Comparison of ENCODE assay signal across 33 cellular contexts in genomic region chr12:29908154-29908553, GRCh38.
DNase-seq lines count a peak whose midpoint lies in the region; ATAC-seq, FAIRE-seq and TF ChIP-seq lines count a peak whose summit lies in the region.
"Had no signal": no experiment of that assay in that cellular context is flagged by ENCODE, and none has a peak within 500 bp of the region (broad histone marks: within the 10 kb centered on the region; RNA-seq: fewer than 3 reads in every experiment).

No MANE protein-coding gene starts in this region.

- H2BK15ac ChIP-seq in IMR-90 (ENCODE audit: low read depth, low read length): no peak overlapping the region

- H2AFZ ChIP-seq in HepG2 (ENCODE audit: low read length) (no peak overlapping the region), IMR-90 (replicated peaks; ENCODE audit: low read length, poor library complexity) (no peak overlapping the region), K562 (ENCODE audit: low read depth, low read length) (no peak overlapping the region)

- WGBS in HepG2 (ENCODE audit: low lambda C conversion rate): 2% methylated on average over 1 of the region's 1 CpG
- 22% methylated on average over 1 of the region's 1 CpG for WGBS in right lobe of liver (ENCODE audit: insufficient coverage, low coverage, low lambda C conversion rate, missing lambda C conversion rate)
- WGBS in A549 (ENCODE audit: missing lambda C conversion rate): 0% methylated on average over 1 of the region's 1 CpG
- no CpG with 5 or more reads among the region's 1 CpG for WGBS in IMR-90 (ENCODE audit: extremely low coverage in 2 of 2, insufficient read length in 1 of 2), 2 experiments
- 0% methylated on average over 1 of the region's 1 CpG for WGBS in K562 (ENCODE audit: insufficient coverage, low coverage, missing lambda C conversion rate)

- H4K20me1 ChIP-seq in HepG2 (ENCODE audit: insufficient read depth, low read length) (no peaks in the 10 kb centered on the region), IMR-90 (ENCODE audit: insufficient read depth, low read length) (no peaks in the 10 kb centered on the region), K562 (replicated peaks; ENCODE audit: control insufficient read depth, insufficient read depth, low read length) (no peaks in the 10 kb centered on the region)
- H4K20me1 ChIP-seq: BLaER1; BLaER1 treated with 17β-estradiol and CSF1 and Interleukin-3, amounts not matched to agents 10 nM and 100 nM had no signal

- no peak overlapping the region for H2BK20ac ChIP-seq in IMR-90 (ENCODE audit: low read depth, low read length)

- H3K4me2 ChIP-seq in HepG2 (ENCODE audit: low read depth, low read length): no peak overlapping the region
- H3K4me2 ChIP-seq in A549: no peak overlapping the region
- H3K4me2 ChIP-seq in IMR-90 (ENCODE audit: low read depth, low read length): no peak overlapping the region
- no peak overlapping the region for H3K4me2 ChIP-seq in K562 (ENCODE audit: insufficient read depth, low read length)
- H3K4me2 ChIP-seq: BLaER1; BLaER1 treated with 17β-estradiol and CSF1 and Interleukin-3, amounts not matched to agents 10 nM and 100 nM had no signal

- no peak overlapping the region for H3K18ac ChIP-seq in IMR-90 (ENCODE audit: low read depth, low read length)

- POLR2A ChIA-PET in HepG2 (lab: Yijun Ruan, JAX) (no interaction called here), A549 (lab: Yijun Ruan, JAX) (no interaction called here), IMR-90 (lab: Charles Lee; ENCODE audit: unreplicated experiment) (no interaction called here), K562 (lab: Yijun Ruan, JAX) (no interaction called here)

- H3K4ac ChIP-seq in IMR-90 (ENCODE audit: low read depth, low read length): no peak overlapping the region

- TF ChIP-seq CTCF in HepG2 (CRISPR knock-in tag; IDR thresholded peaks at IDR 0.05): no peak
- no peak for TF ChIP-seq CTCF in right lobe of liver (IDR thresholded peaks at IDR 0.05)
- no peak for TF ChIP-seq CTCF in A549 (IDR thresholded peaks at IDR 0.05)
- TF ChIP-seq CTCF in IMR-90 (conservative IDR thresholded peaks at IDR 0.05; ENCODE audit: low read depth, low read length): no peak
- TF ChIP-seq CTCF in K562 (IDR thresholded peaks at IDR 0.05 in 2 of 3, conservative IDR thresholded peaks at IDR 0.05 in 1 of 3; ENCODE audit: insufficient read depth in 2 of 3, low read depth in 1 of 3, low read length in 3 of 3): no peak
- no peak for TF ChIP-seq CTCF in right atrium auricular region (IDR thresholded peaks at IDR 0.05)

- H4K91ac ChIP-seq in IMR-90 (ENCODE audit: insufficient read depth, low read depth, low read length): no peak overlapping the region

- H2BK5ac ChIP-seq in IMR-90 (ENCODE audit: low read depth, low read length, poor library complexity, severe bottlenecking): no peak overlapping the region

- H3K9ac ChIP-seq in HepG2 (ENCODE audit: insufficient read depth, low read depth, low read length) (no peak overlapping the region), IMR-90 (ENCODE audit: low read depth, low read length) (no peak overlapping the region), K562 (ENCODE audit: insufficient read depth in 1 of 2, low read depth in 2 of 2, low read length in 2 of 2) (no peak overlapping the region)
- H3K9ac ChIP-seq: BLaER1; BLaER1 treated with 17β-estradiol and CSF1 and Interleukin-3, amounts not matched to agents 10 nM and 100 nM had no signal

- H3K4me3 ChIP-seq in HepG2 (replicated peaks in 1 of 3; ENCODE audit: insufficient read depth in 1 of 3, low read depth in 2 of 3, low read length in 3 of 3) (no peak overlapping the region), right lobe of liver (no peak overlapping the region), A549 (no peak overlapping the region), IMR-90 (ENCODE audit: insufficient read depth, low read depth, low read length) (no peak overlapping the region), K562 (no peak overlapping the region), right atrium auricular region (no peak overlapping the region)
- H3K4me3 ChIP-seq: BLaER1; BLaER1 treated with 17β-estradiol and CSF1 and Interleukin-3, amounts not matched to agents 10 nM and 100 nM had no signal

- in situ Hi-C loops in HepG2 (cut with HindIII; ENCODE audit: extremely low pct_ligation_motif_present, low pct_unique_long_range_greater_than_20kb): no loop called here
- in situ Hi-C loops in IMR-90 (cut with MboI; ENCODE audit: low sequenced_read_pairs): no loop called here
- in situ Hi-C loops in K562 (cut with MboI): no loop called here

- peaks cover 11% of the 10 kb centered on the region; the same call in 1 of the 2 replicates for H3K9me3 ChIP-seq in HepG2 (ENCODE audit: low read length)
- peaks cover 0 to 6% (median 0%) of the 10 kb centered on the region in 4 donors for H3K9me3 ChIP-seq in right lobe of liver
- 0 out of 3 replicates have a peak, but pooled peaks cover 2% of the 10 kb centered on the region for H3K9me3 ChIP-seq in A549
- H3K9me3 ChIP-seq in IMR-90 (ENCODE audit: control insufficient read depth, insufficient read depth, low read length): no peaks in the 10 kb centered on the region
- no peaks in the 10 kb centered on the region for H3K9me3 ChIP-seq in K562 (replicated peaks; ENCODE audit: control insufficient read depth, insufficient read depth, low read depth, low read length)
- no peaks in the 10 kb centered on the region for H3K9me3 ChIP-seq in right atrium auricular region
- H3K9me3 ChIP-seq: BLaER1 had no signal

- H2BK120ac ChIP-seq in IMR-90 (ENCODE audit: low read depth, low read length): no peak overlapping the region

- TF ChIP-seq RAD21 in HepG2 (CRISPR knock-in tag; IDR thresholded peaks at IDR 0.05) (no peak), A549 (conservative IDR thresholded peaks at IDR 0.05 in 1 of 2, IDR thresholded peaks at IDR 0.05 in 1 of 2) (no peak), IMR-90 (IDR thresholded peaks at IDR 0.05; ENCODE audit: low read length) (no peak), K562 (CRISPR knock-in tag; conservative IDR thresholded peaks at IDR 0.05 in 1 of 2, IDR thresholded peaks at IDR 0.05 in 1 of 2) (no peak)

- BruUV-seq in HepG2 (replicated peaks; lab: Mats Ljungman, UMichigan) (no TSS peak), IMR-90 (replicated peaks; lab: Mats Ljungman, UMichigan) (no TSS peak), K562 (replicated peaks; lab: Mats Ljungman, UMichigan) (no TSS peak)

- H4K8ac ChIP-seq in IMR-90 (ENCODE audit: low read depth in 2 of 2, low read length in 2 of 2): no peak overlapping the region

- CTCF ChIA-PET in HepG2 (lab: Yijun Ruan, JAX; ENCODE audit: low intra/inter-chr PET ratio, low total read pairs): no interaction called here
- CTCF ChIA-PET in A549 (lab: Yijun Ruan, JAX): no interaction called here
- CTCF ChIA-PET in IMR-90 (lab: Yijun Ruan, JAX): no interaction called here
- CTCF ChIA-PET in K562 (lab: Yijun Ruan, JAX; ENCODE audit: low intra/inter-chr PET ratio): no interaction called here

- DNase-seq in HepG2 (ENCODE audit: low spot score) (no peak), right lobe of liver (no peak), A549 (ENCODE audit: low read depth in 1 of 2, low spot score in 1 of 2) (no peak), IMR-90 (no peak), K562 (ENCODE audit: extremely low read depth in 1 of 4, low spot score in 3 of 4) (no peak), NCI-H1092 (lab: John Stamatoyannopoulos, UW) (no peak), right atrium auricular region (ENCODE audit: low spot score) (no peak)
- DNase-seq: 8988T; ACHN; AML-193; BE2C; C1 segment of cervical spinal cord; Caco-2; Calu3; CD4-positive, alpha-beta memory T cell; CD4-positive, alpha-beta T cell; CD4-positive, CD25-positive, alpha-beta regulatory T cell; CD8-positive, alpha-beta memory T cell; CD8-positive, alpha-beta T cell; COR-L47; DMS 273 treated with DMSO at 0.1 percent for 48 hours; DMS153; DMS79; DMS79 treated with DMSO at 0.1 percent for 48 hours; DND-41; EL had no signal

- H3K23ac ChIP-seq in IMR-90 (ENCODE audit: low read depth, low read length): no peak overlapping the region

- no peak for TF ChIP-seq POLR2A in HepG2 (IDR thresholded peaks at IDR 0.05; ENCODE audit: insufficient read depth in 1 of 2, low read depth in 2 of 2, low read length in 2 of 2)
- TF ChIP-seq POLR2A in right lobe of liver (IDR thresholded peaks at IDR 0.05): no peak
- no peak for TF ChIP-seq POLR2A in A549 (IDR thresholded peaks at IDR 0.05; ENCODE audit: low read length)
- no peak for TF ChIP-seq POLR2A in IMR-90 (IDR thresholded peaks at IDR 0.05; ENCODE audit: low read depth, low read length)
- TF ChIP-seq POLR2A in K562 (conservative IDR thresholded peaks at IDR 0.05): no peak

- ATAC-seq in HepG2: no peak
- ATAC-seq in right lobe of liver: no peak
- ATAC-seq in A549: no peak
- no peak for ATAC-seq in IMR-90 (ENCODE audit: low read depth)
- no peak for ATAC-seq in K562
- ATAC-seq in HG03378 (IDR thresholded peaks at IDR 0.05; ENCODE audit: unreplicated experiment): no peak
- ATAC-seq: CD8-positive, alpha-beta T cell had no signal

- TF ChIP-seq EP300 in HepG2 (IDR thresholded peaks at IDR 0.05; ENCODE audit: low read depth in 2 of 2, low read length in 2 of 2) (no peak), HepG2 (CRISPR knock-in tag; IDR thresholded peaks at IDR 0.05; ENCODE audit: borderline replicate concordance) (no peak), A549 (IDR thresholded peaks at IDR 0.05) (no peak), K562 (IDR thresholded peaks at IDR 0.05; ENCODE audit: low read length) (no peak)

- H4K5ac ChIP-seq in IMR-90 (ENCODE audit: low read depth, low read length): no peak overlapping the region

- FAIRE-seq in HepG2 (lab: Jason Lieb, UNC) (no peak), A549 (lab: Jason Lieb, UNC) (no peak), K562 (lab: Jason Lieb, UNC) (no peak)
- FAIRE-seq: A204.1, D721Med had no signal

- no peak overlapping the region for H2AK5ac ChIP-seq in IMR-90 (ENCODE audit: low read depth, low read length)

- no peak overlapping the region for H2AK9ac ChIP-seq in IMR-90 (replicated peaks; ENCODE audit: low read depth, low read length, poor library complexity)

- dilution Hi-C loops in IMR-90 (cut with HindIII; ENCODE audit: low sequenced_read_pairs, unreplicated experiment): no loop called here

- H3K79me1 ChIP-seq in IMR-90 (ENCODE audit: low read depth in 1 of 2, low read length in 2 of 2): no peaks in the 10 kb centered on the region

- H3K4me1 ChIP-seq in HepG2 (ENCODE audit: insufficient read depth, low read length) (no peaks in the 10 kb centered on the region), right lobe of liver (no peaks in the 10 kb centered on the region), A549 (no peaks in the 10 kb centered on the region), IMR-90 (ENCODE audit: control insufficient read depth, insufficient read depth, low read length) (no peaks in the 10 kb centered on the region), K562 (replicated peaks in 1 of 2; ENCODE audit: control insufficient read depth in 2 of 2, insufficient read depth in 2 of 2, low read length in 2 of 2) (no peaks in the 10 kb centered on the region), right atrium auricular region (no peaks in the 10 kb centered on the region)
- H3K4me1 ChIP-seq: BE2C, Caco-2 had no signal

- no peak overlapping the region for H3K14ac ChIP-seq in IMR-90 (replicated peaks; ENCODE audit: low read depth, low read length)

- H3K27me3 ChIP-seq in HepG2 (ENCODE audit: control insufficient read depth in 1 of 2, insufficient read depth in 2 of 2, low read length in 2 of 2): no peaks in the 10 kb centered on the region
- no peaks in the 10 kb centered on the region for H3K27me3 ChIP-seq in right lobe of liver
- H3K27me3 ChIP-seq in IMR-90 (ENCODE audit: control insufficient read depth, insufficient read depth, low read length): no peaks in the 10 kb centered on the region
- H3K27me3 ChIP-seq in K562 (ENCODE audit: control insufficient read depth in 2 of 2, insufficient read depth in 2 of 2, low read length in 2 of 2): no peaks in the 10 kb centered on the region
- no peaks in the 10 kb centered on the region for H3K27me3 ChIP-seq in right atrium auricular region
- H3K27me3 ChIP-seq: BE2C; BLaER1; BLaER1 treated with 17β-estradiol and CSF1 and Interleukin-3, amounts not matched to agents 10 nM and 100 nM had no signal

- H3K56ac ChIP-seq in IMR-90 (ENCODE audit: extremely low read depth, insufficient read depth, low read length): no peak overlapping the region

- H3K36me3 ChIP-seq in HepG2 (replicated peaks in 1 of 2; ENCODE audit: control insufficient read depth in 1 of 2, insufficient read depth in 2 of 2, low read length in 2 of 2) (no peaks in the 10 kb centered on the region), right lobe of liver (no peaks in the 10 kb centered on the region), IMR-90 (ENCODE audit: control insufficient read depth, insufficient read depth, low read length) (no peaks in the 10 kb centered on the region), K562 (ENCODE audit: control insufficient read depth, insufficient read depth, low read length) (no peaks in the 10 kb centered on the region), right atrium auricular region (no peaks in the 10 kb centered on the region)
- H3K36me3 ChIP-seq: BE2C; BLaER1; BLaER1 treated with 17β-estradiol and CSF1 and Interleukin-3, amounts not matched to agents 10 nM and 100 nM had no signal

- H3K79me2 ChIP-seq in HepG2 (ENCODE audit: insufficient read depth, low read length) (no peaks in the 10 kb centered on the region), K562 (ENCODE audit: control insufficient read depth, insufficient read depth, low read length) (no peaks in the 10 kb centered on the region)

- H3K9me1 ChIP-seq in IMR-90 (ENCODE audit: insufficient read depth, low read length) (no peaks in the 10 kb centered on the region), K562 (ENCODE audit: control insufficient read depth, insufficient read depth, low read length) (no peaks in the 10 kb centered on the region)

- intact Hi-C loops in HepG2 (cut with micrococcal nuclease; ENCODE audit: unreplicated experiment): no loop called here
- intact Hi-C loops in right lobe of liver (cut with DNase I): no loop called here
- intact Hi-C loops in IMR-90 (cut with micrococcal nuclease): no loop called here
- intact Hi-C loops in K562 (cut with micrococcal nuclease): no loop called here

- H3K27ac ChIP-seq in HepG2 (ENCODE audit: extremely low read length, insufficient read depth, low read length) (no peak overlapping the region), right lobe of liver (no peak overlapping the region), A549 (no peak overlapping the region), IMR-90 (ENCODE audit: insufficient read depth, low read length) (no peak overlapping the region), K562 (ENCODE audit: extremely low read depth, low read depth, low read length) (no peak overlapping the region), right atrium auricular region (no peak overlapping the region)
- H3K27ac ChIP-seq: 22Rv1; BLaER1; BLaER1 treated with 17β-estradiol and CSF1 and Interleukin-3, amounts not matched to agents 10 nM and 100 nM; C4-2B had no signal

Comparison
In these comparisons a context has a peak if more than half of its experiments do, and no peak if none do; other contexts are left out.
1. Of the 241 proteins assayed by ChIP-seq in both HepG2 and K562: peak only in HepG2: MAFF and MAFK; only in K562: none; in both: none; in neither: 239.